17 cellular contexts compared by ENCODE assay signal in genomic region chr7:121140790-121141189, GRCh38.
DNase-seq lines count a peak whose midpoint lies in the region; ATAC-seq, FAIRE-seq and TF ChIP-seq lines count a peak whose summit lies in the region.
"Had no signal": no experiment of that assay in that cellular context is flagged by ENCODE, and none has a peak within 500 bp of the region (broad histone marks: within the 10 kb centered on the region; RNA-seq: fewer than 3 reads in every experiment).

No MANE protein-coding gene starts in this region.

- no peaks in the 10 kb centered on the region for H3K23me2 ChIP-seq in H9 (ENCODE audit: insufficient read length, low read depth, low read length, poor library complexity, severe bottlenecking)

- H3K18ac ChIP-seq in H9 (ENCODE audit: insufficient read length, low read depth, low read length), result no peak overlapping the region

- H2AFZ ChIP-seq in H9 (ENCODE audit: low read length) (no peak overlapping the region), OCI-LY7 (ENCODE audit: low read length) (peak overlapping the region; percentile 80), keratinocyte (ENCODE audit: control insufficient read depth, low read length) (no peak overlapping the region)

- H3K23ac ChIP-seq in H9 (ENCODE audit: insufficient read length, low read depth, low read length), result no peak overlapping the region

- H3K9me2 ChIP-seq in OCI-LY7 (ENCODE audit: insufficient read depth, low read length), result no peaks in the 10 kb centered on the region

- FAIRE-seq in keratinocyte (lab: Jason Lieb, UNC), result peak; percentile 20
- FAIRE-seq: H54 had no signal

- H3K4me1 Mint-ChIP-seq in activated T-cell treated with anti-CD3 and anti-CD28 coated beads, Interleukin-2, amount 50 U/mL, for 72 hours (ENCODE audit: low read depth), result peaks cover 32% of the 10 kb centered on the region
- no peaks in the 10 kb centered on the region for H3K4me1 Mint-ChIP-seq in H9

- H2AK5ac ChIP-seq in H9 (ENCODE audit: insufficient read length, low read length), result no peak overlapping the region

- POLR2A ChIA-PET in OCI-LY7 (lab: Charles Lee), result no interaction called here

- peak overlapping the region; percentile 36 for H3T11ph ChIP-seq in H9 (ENCODE audit: low read length)

- H3K4me3 ChIP-seq in OCI-LY7 (ENCODE audit: low read depth, low read length, poor library complexity, severe bottlenecking) (no peak overlapping the region), keratinocyte (ENCODE audit: control insufficient read depth in 2 of 3, extremely low read depth in 1 of 3, insufficient read depth in 2 of 3, low read depth in 1 of 3, low read length in 3 of 3) (no peak overlapping the region)
- H3K4me3 ChIP-seq: BLaER1, SJSA1 had no signal

- H2BK15ac ChIP-seq in H9 (ENCODE audit: low read depth, low read length), result no peak overlapping the region

- no peaks in the 10 kb centered on the region for H3K79me1 ChIP-seq in H9 (ENCODE audit: insufficient read depth, low read depth, low read length, poor library complexity, severe bottlenecking)

- no peaks in the 10 kb centered on the region for H3K27me3 ChIP-seq in H9 (ENCODE audit: insufficient read depth, low read length)
- H3K27me3 ChIP-seq in keratinocyte (ENCODE audit: control insufficient read depth, extremely low read depth, insufficient read depth, low read length), result no peaks in the 10 kb centered on the region
- H3K27me3 ChIP-seq: BLaER1, SJSA1 had no signal

- no peaks in the 10 kb centered on the region for H3K36me3 Mint-ChIP-seq in activated T-cell treated with anti-CD3 and anti-CD28 coated beads, Interleukin-2, amount 50 U/mL, for 72 hours (ENCODE audit: insufficient read depth in 2 of 2)
- no peaks in the 10 kb centered on the region for H3K36me3 Mint-ChIP-seq in H9 (ENCODE audit: insufficient read depth in 1 of 3, low read depth in 3 of 3)
- H3K36me3 Mint-ChIP-seq: CD8-positive, alpha-beta memory T cell had no signal

- H3K9ac ChIP-seq in H9 (ENCODE audit: extremely low read depth, insufficient read length, low read length) (no peak overlapping the region), keratinocyte (ENCODE audit: control insufficient read depth, extremely low read depth, insufficient read depth, low read length) (no peak overlapping the region)
- H3K9ac ChIP-seq: BLaER1 had no signal

- H3K56ac ChIP-seq in H9 (ENCODE audit: insufficient read length, low read depth, low read length), result no peak overlapping the region

- BruUV-seq in OCI-LY7 (replicated peaks; lab: Mats Ljungman, UMichigan), result no TSS peak

- no peak overlapping the region for H2BK20ac ChIP-seq in H9 (ENCODE audit: low read depth, low read length, poor library complexity, severe bottlenecking)

- H2BK5ac ChIP-seq in H9 (ENCODE audit: insufficient read length, low read length), result no peak overlapping the region

- intact Hi-C loops in OCI-LY7 (cut with micrococcal nuclease; ENCODE audit: unreplicated experiment), result no loop called here

- H3K4me1 ChIP-seq in H9 (ENCODE audit: insufficient read depth, low read length), result no peaks in the 10 kb centered on the region
- H3K4me1 ChIP-seq in OCI-LY7 (ENCODE audit: insufficient read depth, low read length, poor library complexity, severe bottlenecking), result peaks cover 28% of the 10 kb centered on the region
- H3K4me1 ChIP-seq in keratinocyte (ENCODE audit: control insufficient read depth, extremely low read depth, insufficient read depth, low read length), result peaks cover 9% of the 10 kb centered on the region
- H3K4me1 ChIP-seq: SJSA1 had no signal

- H3K9me3 ChIP-seq in H9 (ENCODE audit: control insufficient read depth, low read depth, low read length), result no peaks in the 10 kb centered on the region
- no peaks in the 10 kb centered on the region for H3K9me3 ChIP-seq in OCI-LY7 (ENCODE audit: low read length)
- no peaks in the 10 kb centered on the region for H3K9me3 ChIP-seq in keratinocyte (ENCODE audit: control insufficient read depth, low read depth, low read length)
- H3K9me3 ChIP-seq: BLaER1, SJSA1 had no signal

- H3K14ac ChIP-seq in H9 (ENCODE audit: insufficient read depth, low read length), result no peak overlapping the region

- H3K27ac Mint-ChIP-seq in activated T-cell treated with anti-CD3 and anti-CD28 coated beads, Interleukin-2, amount 50 U/mL, for 72 hours, result no peak overlapping the region
- H3K27ac Mint-ChIP-seq in H9, result no peak overlapping the region
- H3K27ac Mint-ChIP-seq: CD8-positive, alpha-beta memory T cell had no signal

- CTCF ChIA-PET in OCI-LY7 (lab: Charles Lee; ENCODE audit: unreplicated experiment), result no interaction called here

- H3K79me2 ChIP-seq in H9 (ENCODE audit: insufficient read depth, low read length) (no peaks in the 10 kb centered on the region), OCI-LY7 (ENCODE audit: insufficient read depth, low read depth, low read length) (no peaks in the 10 kb centered on the region), keratinocyte (ENCODE audit: control insufficient read depth, insufficient read depth, low read length) (no peaks in the 10 kb centered on the region)

- no peaks in the 10 kb centered on the region for H3K36me3 ChIP-seq in OCI-LY7 (ENCODE audit: insufficient read depth, low read length)
- no peaks in the 10 kb centered on the region for H3K36me3 ChIP-seq in keratinocyte (ENCODE audit: control insufficient read depth in 2 of 2, extremely low read depth in 1 of 2, insufficient read depth in 2 of 2, low read length in 2 of 2)

- H4K91ac ChIP-seq in H9 (ENCODE audit: insufficient read length, low read depth, low read length), result no peak overlapping the region

- H3K9me1 ChIP-seq in keratinocyte (ENCODE audit: control insufficient read depth, extremely low read depth, insufficient read depth, low read length), result no peaks in the 10 kb centered on the region

- peak; percentile 68 to 76 for ATAC-seq in activated T-cell treated with anti-CD3 and anti-CD28 coated beads, Interleukin-2, amount 50 U/mL, for 72 hours (replicated peaks in 1 of 2)
- no peak for ATAC-seq in HG03354 (IDR thresholded peaks at IDR 0.05; ENCODE audit: poor library complexity, severe bottlenecking, unreplicated experiment)

- no peak for TF ChIP-seq CTCF in H9 (conservative IDR thresholded peaks at IDR 0.05)
- no peak for TF ChIP-seq CTCF in OCI-LY7 (conservative IDR thresholded peaks at IDR 0.05; ENCODE audit: low read length)
- no peak for TF ChIP-seq CTCF in keratinocyte (optimal IDR thresholded peaks at IDR 0.05 in 1 of 3, IDR thresholded peaks at IDR 0.05 in 1 of 3, conservative IDR thresholded peaks at IDR 0.05 in 1 of 3; ENCODE audit: extremely low read depth in 1 of 3, insufficient read depth in 2 of 3, low read length in 3 of 3)

- no CpG with 5 or more reads among the region's 1 CpG for WGBS in H9 (ENCODE audit: extremely low coverage, insufficient read length, low lambda C conversion rate)

- dilution Hi-C loops in keratinocyte (cut with MboI; ENCODE audit: extremely low pct_ligation_motif_present, low sequenced_read_pairs), result no loop called here

- no peak overlapping the region for H3K4me3 Mint-ChIP-seq in activated T-cell treated with anti-CD3 and anti-CD28 coated beads, Interleukin-2, amount 50 U/mL, for 72 hours
- H3K4me3 Mint-ChIP-seq in H9, result no peak overlapping the region
- H3K4me3 Mint-ChIP-seq: CD8-positive, alpha-beta memory T cell had no signal

- no peaks in the 10 kb centered on the region for H3K9me3 Mint-ChIP-seq in activated T-cell treated with anti-CD3 and anti-CD28 coated beads, Interleukin-2, amount 50 U/mL, for 72 hours
- H3K9me3 Mint-ChIP-seq in H9, result no peaks in the 10 kb centered on the region

- H3K4ac ChIP-seq in H9 (ENCODE audit: low read depth, low read length), result no peak overlapping the region

- no peak overlapping the region for H2BK120ac ChIP-seq in H9 (ENCODE audit: low read depth, low read length, poor library complexity, severe bottlenecking)

- H2BK12ac ChIP-seq in H9 (ENCODE audit: insufficient read length, low read depth, low read length), result no peak overlapping the region

- H3K27ac ChIP-seq in H9 (ENCODE audit: insufficient read length, low read depth, low read length), result no peak overlapping the region
- H3K27ac ChIP-seq in OCI-LY7 (ENCODE audit: low read depth, low read length, poor library complexity, severe bottlenecking), result no peak overlapping the region
- no peak overlapping the region for H3K27ac ChIP-seq in keratinocyte (ENCODE audit: control insufficient read depth, insufficient read depth, low read length)
- H3K27ac ChIP-seq: BLaER1, RWPE1, SJSA1 had no signal

- H4K5ac ChIP-seq in H9 (ENCODE audit: insufficient read length, low read depth, low read length), result no peak overlapping the region

- peaks cover 37% of the 10 kb centered on the region for H3K27me3 Mint-ChIP-seq in activated T-cell treated with anti-CD3 and anti-CD28 coated beads, Interleukin-2, amount 50 U/mL, for 72 hours (ENCODE audit: low read depth)
- no peaks in the 10 kb centered on the region for H3K27me3 Mint-ChIP-seq in H9 (ENCODE audit: low read depth)

- no peak overlapping the region for H3K4me2 ChIP-seq in H9 (ENCODE audit: insufficient read depth, insufficient read length, low read length)
- H3K4me2 ChIP-seq in OCI-LY7 (ENCODE audit: low read length), result peak overlapping the region; percentile 34; the same call in 1 of the 2 replicates
- H3K4me2 ChIP-seq in keratinocyte (ENCODE audit: control insufficient read depth, extremely low read depth, insufficient read depth, low read depth, low read length), result no peak overlapping the region
- H3K4me2 ChIP-seq: BLaER1 had no signal

- H4K20me1 ChIP-seq in H9 (ENCODE audit: control insufficient read depth, insufficient read depth, insufficient read length), result no peaks in the 10 kb centered on the region
- no peaks in the 10 kb centered on the region for H4K20me1 ChIP-seq in OCI-LY7 (ENCODE audit: insufficient read depth, low read length)
- H4K20me1 ChIP-seq in keratinocyte (ENCODE audit: control insufficient read depth, extremely low read depth, insufficient read depth, low read length), result no peaks in the 10 kb centered on the region
- H4K20me1 ChIP-seq: BLaER1 had no signal

- no peak overlapping the region for H4K8ac ChIP-seq in H9 (replicated peaks; ENCODE audit: insufficient read length, low read depth, low read length)

- peak; percentile 11 to 18 for DNase-seq in activated T-cell treated with anti-CD3 and anti-CD28 coated beads, Interleukin-2, amount 50 U/mL, for 72 hours
- DNase-seq in activated T-cell treated with anti-CD3 and anti-CD28 coated beads for 4 hours (no peak), H9 (no peak), OCI-LY7 (ENCODE audit: low spot score) (peak; percentile 41), keratinocyte (ENCODE audit: low read depth, low spot score) (no peak), AML-193 (lab: John Stamatoyannopoulos, UW) (no peak)
- DNase-seq: CD8-positive, alpha-beta memory T cell; EL; Kasumi-1; NCI-H1417; NCI-H1930; NCI-H524 treated with DMSO at 0.1 percent for 48 hours had no signal

Comparison
In these comparisons a context has a peak if more than half of its experiments do, and no peak if none do; other contexts are left out.
1. DNase-seq: peak in activated T-cell treated with anti-CD3 and anti-CD28 coated beads, Interleukin-2, amount 50 U/mL, for 72 hours (2 of 2) and OCI-LY7 (single experiment); none in activated T-cell treated with anti-CD3 and anti-CD28 coated beads for 4 hours (single experiment), H9 (single experiment), keratinocyte (single experiment) and AML-193 (0 of 2).